In the genomic region with DNA sequence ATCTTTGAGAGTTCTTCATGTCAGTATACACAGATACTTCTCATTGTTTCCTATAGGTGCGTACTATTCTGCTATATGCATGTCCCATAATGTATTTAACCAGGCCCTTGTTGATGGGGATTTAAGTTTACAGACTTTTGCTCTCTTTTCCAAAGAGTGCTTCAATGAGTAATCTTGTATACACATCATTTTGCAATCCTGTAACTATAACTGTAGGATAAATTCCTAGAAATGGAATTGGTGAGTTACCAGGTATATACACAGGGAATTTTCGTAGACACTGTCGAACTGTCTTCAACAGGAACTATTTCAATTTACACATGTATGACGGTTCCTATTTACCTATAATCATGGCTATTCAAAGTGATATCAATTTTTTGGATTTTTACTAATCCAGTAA, we compare ENCODE assay signal across 17 cellular contexts. TPM values are rescaled to one million over a fixed set of nuclear protein-coding genes. Genes with fewer than 3 reads are reported as not detected.
DNase-seq lines count a peak whose midpoint lies in the region; ATAC-seq and TF ChIP-seq lines count a peak whose summit lies in the region.
"Had no signal": no experiment of that assay in that cellular context is flagged by ENCODE, and none has a peak within 500 bp of the region (broad histone marks: within the 10 kb centered on the region; RNA-seq: fewer than 3 reads in every experiment).

No MANE protein-coding gene starts in this region.

- H2AFZ ChIP-seq in PC-3 (ENCODE audit: low read length): no peak overlapping the region

- H3K9me3 ChIP-seq in PC-3 (ENCODE audit: low read length): no peaks in the 10 kb centered on the region
- H3K9me3 ChIP-seq: BE2C, BLaER1, Caco-2 had no signal

- no peak overlapping the region for H3K4me2 ChIP-seq in PC-3 (ENCODE audit: low read length)
- H3K4me2 ChIP-seq: BLaER1 had no signal

- POLR2A ChIA-PET in PC-3 (lab: Charles Lee; ENCODE audit: unreplicated experiment): interaction anchor here (0.6 kb wide), 1 partner anchor 1178 kb away, joined by 4 read pairs; no protein-coding TSS in a partner anchor

- no peak overlapping the region for H3K27ac ChIP-seq in PC-3 (ENCODE audit: low read length)
- H3K27ac ChIP-seq: BLaER1 had no signal

- H3K4me3 ChIP-seq in PC-3 (ENCODE audit: low read length): no peak overlapping the region
- H3K4me3 ChIP-seq in epithelial cell of esophagus (ENCODE audit: low read length): no peak overlapping the region
- H3K4me3 ChIP-seq: BLaER1 had no signal

- H3F3A ChIP-seq in PC-3 (ENCODE audit: low read length, unreplicated experiment): peaks cover 3% of the 10 kb centered on the region

- no peak overlapping the region for H3K9ac ChIP-seq in PC-3 (ENCODE audit: low read length)
- H3K9ac ChIP-seq: BLaER1 had no signal

- no TSS peak for BruUV-seq in PC-3 (replicated peaks; lab: Mats Ljungman, UMichigan)

- no peaks in the 10 kb centered on the region for H4K20me1 ChIP-seq in PC-3 (ENCODE audit: low read length)
- H4K20me1 ChIP-seq: BLaER1 had no signal

- H3K9me2 ChIP-seq in PC-3 (replicated peaks; ENCODE audit: low read length): no peaks in the 10 kb centered on the region

- H3K27me3 ChIP-seq in PC-3 (ENCODE audit: low read length): no peaks in the 10 kb centered on the region
- H3K27me3 ChIP-seq: BE2C, BLaER1 had no signal

- DNase-seq in PC-3 (peak; percentile 22), epithelial cell of esophagus (ENCODE audit: low read depth) (peak; percentile 13), RKO (ENCODE audit: low spot score) (no peak), COLO829 (ENCODE audit: low spot score) (no peak)
- DNase-seq: 8988T; ACHN; BE2C; C1 segment of cervical spinal cord; Caco-2; Calu3; CD4-positive, alpha-beta memory T cell; CD4-positive, CD25-positive, alpha-beta regulatory T cell; CD8-positive, alpha-beta memory T cell; DMS79 treated with DMSO at 0.1 percent for 48 hours; GF-D8 had no signal

- TF ChIP-seq CTCF in PC-3 (conservative IDR thresholded peaks at IDR 0.05; ENCODE audit: low read depth, low read length) (no peak), epithelial cell of esophagus (IDR thresholded peaks at IDR 0.05; ENCODE audit: insufficient read depth, low read depth, low read length, missing control alignments) (no peak)

- no peaks in the 10 kb centered on the region for H3K36me3 ChIP-seq in PC-3 (ENCODE audit: low read depth, low read length)
- H3K36me3 ChIP-seq: BE2C, BLaER1 had no signal

- ATAC-seq in PC-3 (peak; percentile 24; the same call in 1 of the 2 replicates), HG02763 (IDR thresholded peaks at IDR 0.05; ENCODE audit: unreplicated experiment) (no peak)

- intact Hi-C loops in PC-3 (cut with micrococcal nuclease): no loop called here

- H3K4me1 ChIP-seq in PC-3 (ENCODE audit: insufficient read depth, low read length): peaks cover 15% of the 10 kb centered on the region
- H3K4me1 ChIP-seq: BE2C, BLaER1 had no signal

- CTCF ChIA-PET in PC-3 (lab: Charles Lee): no interaction called here

- no peaks in the 10 kb centered on the region for H3K79me2 ChIP-seq in PC-3 (ENCODE audit: low read length)

RNA-seq across cellular contexts. Expression of a gene that starts 15.2 kb away (rescaled TPM):
- total RNA-seq in PC-3 (2014; rRNA removed): 271 and 306 TPM in 2 replicates

RNA-seq across cellular contexts. Expression of a gene that starts 45.5 kb away (rescaled TPM):
- 54.8 and 59.5 TPM in 2 replicates for total RNA-seq in PC-3 (2014; rRNA removed)

RNA-seq across cellular contexts. Expression of a gene that starts 49.8 kb away (rescaled TPM):
- total RNA-seq in PC-3 (2014; rRNA removed): 10.6 and 11.1 TPM in 2 replicates

Comparison
In these comparisons a context has a peak if more than half of its experiments do, and no peak if none do; other contexts are left out.
1. DNase-seq: peak in PC-3 (single experiment) and epithelial cell of esophagus (single experiment); none in RKO (single experiment) and COLO829 (single experiment).